ENCODE assay signal across 2 cellular contexts in genomic region chr1:175633801-175634200, GRCh38.
TF ChIP-seq lines count a peak whose summit lies in the region.

No MANE protein-coding gene starts in this region.

TF ChIP-seq in HepG2, 621 proteins besides CTCF, POLR2A, EP300 and RAD21 (continued from another document):
- TF ChIP-seq PBX3 (CRISPR knock-in tag; IDR thresholded peaks at IDR 0.05; ENCODE audit: borderline replicate concordance) = no peak
- peak; percentile 85 for TF ChIP-seq CREB1 (IDR thresholded peaks at IDR 0.05)
- no peak for TF ChIP-seq CREB1 (CRISPR knock-in tag; IDR thresholded peaks at IDR 0.05)

TF ChIP-seq in HEK293, 187 proteins besides CTCF, POLR2A, EP300 and RAD21 (continued from another document):
- no peak for TF ChIP-seq ZNF175 (tag by site-specific recombination; IDR thresholded peaks at IDR 0.05)
- TF ChIP-seq ZNF513 (tag by site-specific recombination; IDR thresholded peaks at IDR 0.05) = peak; percentile 69
- TF ChIP-seq MEIS1 (CRISPR knock-in tag; IDR thresholded peaks at IDR 0.05; ENCODE audit: borderline replicate concordance) = no peak
- TF ChIP-seq ZNF311 (tag by site-specific recombination; IDR thresholded peaks at IDR 0.05; ENCODE audit: borderline replicate concordance) = no peak
TF ChIP-seq in HEK293: peak in this region for 1.
